In genomic region chr3:115147329-115148141, GRCh38 we compare ENCODE assay signal across 8 cellular contexts. TPM values are rescaled to one million over a fixed set of nuclear protein-coding genes. Genes with fewer than 3 reads are reported as not detected.
DNase-seq lines count a peak whose midpoint lies in the region; ATAC-seq and TF ChIP-seq lines count a peak whose summit lies in the region.

No MANE protein-coding gene starts in this region.

- peak overlapping the region; percentile 96 to 99 (median 99) for H3K27ac Mint-ChIP-seq in immature natural killer cell

- H2AFZ ChIP-seq in smooth muscle cell (ENCODE audit: low read depth): peak overlapping the region; percentile 80

- H3K27me3 ChIP-seq in smooth muscle cell (ENCODE audit: low read depth): no peaks in the 10 kb centered on the region

- H3K36me3 Mint-ChIP-seq in immature natural killer cell: no peaks in the 10 kb centered on the region

- no peaks in the 10 kb centered on the region for H4K20me1 ChIP-seq in smooth muscle cell (ENCODE audit: low read depth)

- DNase-seq in AG08396 (ENCODE audit: low spot score) (peak; percentile 95), NCI-H2227 treated with DMSO at 0.1 percent for 48 hours (lab: John Stamatoyannopoulos, UW) (peak; percentile 99), immature natural killer cell (peak; percentile 98), smooth muscle cell (lab: John Stamatoyannopoulos, UW; ENCODE audit: unreplicated experiment) (peak; percentile 98)
- peak; percentile 90 to 99 (median 98) for DNase-seq in activated CD4-positive, CD25-positive, alpha-beta regulatory T cell (lab: John Stamatoyannopoulos, UW)
- DNase-seq in central memory CD4-positive, alpha-beta T cell: peak; percentile 98

- peaks cover 14 to 23% (median 17%) of the 10 kb centered on the region in 3 donors for H3K27me3 Mint-ChIP-seq in immature natural killer cell (ENCODE audit: low read depth in 3 of 3)

- no peaks in the 10 kb centered on the region for H3K9me3 ChIP-seq in smooth muscle cell (replicated peaks; ENCODE audit: low read depth)

- ATAC-seq in HG03175 (IDR thresholded peaks at IDR 0.05; ENCODE audit: unreplicated experiment): peak; percentile 79

- under 1% methylated on average over 48 of the region's 54 CpGs for WGBS in smooth muscle cell (ENCODE audit: low lambda C conversion rate)

- H3K4me1 ChIP-seq in smooth muscle cell (ENCODE audit: low read depth): peaks cover 4% of the 10 kb centered on the region

- H3K36me3 ChIP-seq in smooth muscle cell (ENCODE audit: low read depth): no peaks in the 10 kb centered on the region

- peak overlapping the region; percentile 88 to 98 (median 92) for H3K4me3 Mint-ChIP-seq in immature natural killer cell

- H3K27ac ChIP-seq in smooth muscle cell (ENCODE audit: low read depth): peak overlapping the region; percentile 94

- H3K9me3 Mint-ChIP-seq in immature natural killer cell: no peaks in the 10 kb centered on the region

- TF ChIP-seq CTCF in smooth muscle cell (IDR thresholded peaks at IDR 0.05; ENCODE audit: borderline replicate concordance, insufficient read depth, poor library complexity, severe bottlenecking): no peak

- no peaks in the 10 kb centered on the region for H3F3A ChIP-seq in smooth muscle cell (ENCODE audit: low read depth)

- H3K4me2 ChIP-seq in smooth muscle cell: peak overlapping the region; percentile 89

- no peaks in the 10 kb centered on the region for H3K79me2 ChIP-seq in smooth muscle cell (ENCODE audit: low read depth)

- peak overlapping the region; percentile 91 for H3K4me3 ChIP-seq in smooth muscle cell

- peak overlapping the region; percentile 96 for H3K9ac ChIP-seq in smooth muscle cell (ENCODE audit: low read depth)

- TF ChIP-seq POLR2A in GM18951 (IDR thresholded peaks at IDR 0.05; ENCODE audit: extremely low read depth, insufficient read depth, insufficient read length): peak; percentile 70

- in situ Hi-C loops in GM18951 (cut with MboI; ENCODE audit: low sequenced_read_pairs, unreplicated experiment): no loop called here

- peaks cover 22 to 29% of the 10 kb centered on the region in 2 donors for H3K4me1 Mint-ChIP-seq in immature natural killer cell

RNA-seq across cellular contexts. Expression of gene ZBTB20, which starts 0.4 kb away (rescaled TPM):
- polyA plus RNA-seq in immature natural killer cell (10 to 100 TPM in 2 of 3 donors, 1 to 10 TPM in 1; 7.2 to 21.3 (median 16.5) TPM), smooth muscle cell (4.9 and 5.8 TPM in 2 replicates)
- total RNA-seq in smooth muscle cell: 5.4 and 6.8 TPM in 2 replicates

Comparison
In these comparisons a context has a peak if more than half of its experiments do, and no peak if none do; other contexts are left out.
1. Peak in every context shown above with its lines: DNase-seq, ATAC-seq, H3K4me3 ChIP-seq and H3K27ac ChIP-seq.